ENCODE assay signal across 1 cellular context in genomic region chr5:116498478-116498877, GRCh38.
TF ChIP-seq lines count a peak whose summit lies in the region.

No MANE protein-coding gene starts in this region.

TF ChIP-seq in HEK293, 187 proteins besides CTCF, POLR2A, EP300 and RAD21 (continued from another document):
- TF ChIP-seq, protein P1, sequence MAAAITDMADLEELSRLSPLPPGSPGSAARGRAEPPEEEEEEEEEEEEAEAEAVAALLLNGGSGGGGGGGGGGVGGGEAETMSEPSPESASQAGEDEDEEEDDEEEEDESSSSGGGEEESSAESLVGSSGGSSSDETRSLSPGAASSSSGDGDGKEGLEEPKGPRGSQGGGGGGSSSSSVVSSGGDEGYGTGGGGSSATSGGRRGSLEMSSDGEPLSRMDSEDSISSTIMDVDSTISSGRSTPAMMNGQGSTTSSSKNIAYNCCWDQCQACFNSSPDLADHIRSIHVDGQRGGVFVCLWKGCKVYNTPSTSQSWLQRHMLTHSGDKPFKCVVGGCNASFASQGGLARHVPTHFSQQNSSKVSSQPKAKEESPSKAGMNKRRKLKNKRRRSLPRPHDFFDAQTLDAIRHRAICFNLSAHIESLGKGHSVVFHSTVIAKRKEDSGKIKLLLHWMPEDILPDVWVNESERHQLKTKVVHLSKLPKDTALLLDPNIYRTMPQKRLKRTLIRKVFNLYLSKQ (tag by site-specific recombination; IDR thresholded peaks at IDR 0.05; ENCODE audit: borderline replicate concordance) = no peak
- TF ChIP-seq ZNF530 (tag by site-specific recombination; IDR thresholded peaks at IDR 0.05; ENCODE audit: low read depth) (no peak), ZNF16 (tag by site-specific recombination; IDR thresholded peaks at IDR 0.05; ENCODE audit: low read depth) (no peak)
